1 cellular context compared by ENCODE assay signal in genomic region chr3:73508330-73508954, GRCh38.
TF ChIP-seq lines count a peak whose summit lies in the region.

No MANE protein-coding gene starts in this region.

TF ChIP-seq in SK-N-SH, 30 proteins besides CTCF, POLR2A, EP300 and RAD21 (continued from another document):
- TF ChIP-seq REST (IDR thresholded peaks at IDR 0.05; ENCODE audit: low read depth, low read length) (no peak), RFX5 (IDR thresholded peaks at IDR 0.05; ENCODE audit: low read length) (0 out of 2 replicates have a peak, but pooled peaks have one; percentile 39), FOXJ3 (CRISPR knock-in tag; IDR thresholded peaks at IDR 0.05) (no peak), SIN3A (IDR thresholded peaks at IDR 0.05; ENCODE audit: borderline replicate concordance, low read depth, low read length) (no peak), GATA2 (CRISPR knock-in tag; IDR thresholded peaks at IDR 0.05) (no peak), FOSL2 (IDR thresholded peaks at IDR 0.05; ENCODE audit: borderline replicate concordance, low read depth) (no peak), USF2 (IDR thresholded peaks at IDR 0.05; ENCODE audit: borderline replicate concordance, low read depth, low read length) (no peak), RCOR1 (IDR thresholded peaks at IDR 0.05; ENCODE audit: low read length) (0 out of 2 replicates have a peak, but pooled peaks have one; percentile 10)
